ENCODE assay signal across 15 cellular contexts in genomic region chr5:91848453-91848852, GRCh38.
DNase-seq lines count a peak whose midpoint lies in the region; ATAC-seq and TF ChIP-seq lines count a peak whose summit lies in the region.
"Had no signal": no experiment of that assay in that cellular context is flagged by ENCODE, and none has a peak within 500 bp of the region (broad histone marks: within the 10 kb centered on the region; RNA-seq: fewer than 3 reads in every experiment).

No MANE protein-coding gene starts in this region.

- H3K27ac Mint-ChIP-seq in activated T-helper 17 cell treated with anti-CD3 and anti-CD28 coated beads, Interleukin-2, amount 50 U/mL, for 72 hours: no peak overlapping the region
- no peak overlapping the region for H3K27ac Mint-ChIP-seq in stimulated activated memory B cell treated with anti-CD40 and anti-IgM and Interleukin-4, amounts not matched to agents 10 μg/mL and 1 μg/mL and 100 μg/mL, for 72 hours
- H3K27ac Mint-ChIP-seq: activated T-helper 1 cell treated with anti-CD3 and anti-CD28 coated beads, Interleukin-12 subunit alpha, Interleukin-12 subunit beta, Interleukin-2, Interleukin-4 antibody, amounts not matched to agents 30 ng/mL and 10 ng/mL and 1 ng/mL, durations not matched to agents 14 hours and 24 hours and 36 hours had no signal

- H3K4me3 Mint-ChIP-seq in activated T-helper 17 cell treated with anti-CD3 and anti-CD28 coated beads, Interleukin-2, amount 50 U/mL, for 72 hours: no peak overlapping the region
- H3K4me3 Mint-ChIP-seq in stimulated activated memory B cell treated with anti-CD40 and anti-IgM and Interleukin-4, amounts not matched to agents 10 μg/mL and 1 μg/mL and 100 μg/mL, for 72 hours: no peak overlapping the region
- H3K4me3 Mint-ChIP-seq: activated T-helper 1 cell treated with anti-CD3 and anti-CD28 coated beads, Interleukin-12 subunit alpha, Interleukin-12 subunit beta, Interleukin-2, Interleukin-4 antibody, amounts not matched to agents 30 ng/mL and 10 ng/mL and 1 ng/mL, durations not matched to agents 14 hours and 24 hours and 36 hours; neural crest cell had no signal

- TF ChIP-seq CTCF in AG09309 (IDR thresholded peaks at IDR 0.05; ENCODE audit: control insufficient read depth, insufficient read depth, low read depth, low read length, missing control alignments): no peak
- TF ChIP-seq CTCF in GM13977 (IDR thresholded peaks at IDR 0.05; ENCODE audit: extremely low read depth, insufficient read depth, missing control alignments): no peak

- no peaks in the 10 kb centered on the region for H3K9me3 Mint-ChIP-seq in activated T-helper 17 cell treated with anti-CD3 and anti-CD28 coated beads, Interleukin-2, amount 50 U/mL, for 72 hours
- H3K9me3 Mint-ChIP-seq in stimulated activated memory B cell treated with anti-CD40 and anti-IgM and Interleukin-4, amounts not matched to agents 10 μg/mL and 1 μg/mL and 100 μg/mL, for 72 hours: no peaks in the 10 kb centered on the region
- H3K9me3 Mint-ChIP-seq: activated T-helper 1 cell treated with anti-CD3 and anti-CD28 coated beads, Interleukin-12 subunit alpha, Interleukin-12 subunit beta, Interleukin-2, Interleukin-4 antibody, amounts not matched to agents 30 ng/mL and 10 ng/mL and 1 ng/mL, durations not matched to agents 14 hours and 24 hours and 36 hours; neural crest cell had no signal

- ATAC-seq in activated T-helper 17 cell treated with anti-CD3 and anti-CD28 coated beads, Interleukin-2, amount 50 U/mL, for 72 hours (replicated peaks): no peak
- ATAC-seq in GM18873 (IDR thresholded peaks at IDR 0.05; ENCODE audit: low FRiP score, unreplicated experiment): no peak
- ATAC-seq in stimulated activated memory B cell treated with anti-CD40 and anti-IgM and Interleukin-4, amounts not matched to agents 10 μg/mL and 1 μg/mL and 100 μg/mL, for 72 hours: no peak
- ATAC-seq: GM12878 had no signal

- no peaks in the 10 kb centered on the region for H3K27me3 Mint-ChIP-seq in activated T-helper 17 cell treated with anti-CD3 and anti-CD28 coated beads, Interleukin-2, amount 50 U/mL, for 72 hours
- H3K27me3 Mint-ChIP-seq in stimulated activated memory B cell treated with anti-CD40 and anti-IgM and Interleukin-4, amounts not matched to agents 10 μg/mL and 1 μg/mL and 100 μg/mL, for 72 hours: no peaks in the 10 kb centered on the region

- H3K9ac ChIP-seq in HUES48 (ENCODE audit: low read depth, low read length): no peak overlapping the region

- in situ Hi-C loops in GM13977 (cut with MboI; ENCODE audit: low pct_unique_long_range_greater_than_20kb, low sequenced_read_pairs, unreplicated experiment): no loop called here

- no peaks in the 10 kb centered on the region for H3K36me3 ChIP-seq in HUES48 (ENCODE audit: control insufficient read depth, insufficient read depth, low read length)

- H3K4me3 ChIP-seq in AG09309 (ENCODE audit: control insufficient read depth, low read depth, low read length) (no peak overlapping the region), HUES48 (ENCODE audit: low read depth, low read length) (no peak overlapping the region)
- H3K4me3 ChIP-seq: GM12878 had no signal

- peak overlapping the region; percentile 61 for H3K27ac ChIP-seq in HUES48 (ENCODE audit: low read depth, low read length)
- H3K27ac ChIP-seq: C4-2B had no signal

- no peaks in the 10 kb centered on the region for H3K9me3 ChIP-seq in HUES48 (ENCODE audit: control insufficient read depth, insufficient read depth, low read length)

- DNase-seq in AG09309 (ENCODE audit: low read depth) (peak; percentile 79), T1000 (lab: John Stamatoyannopoulos, UW) (peak; percentile 1), foreskin melanocyte (peak; percentile 5), GM13977 (ENCODE audit: low spot score) (no peak)
- DNase-seq: cortex of kidney; MM.1S; NK-92 treated with Interleukin-12 subunit alpha and Interleukin-12 subunit beta, amount 100 ng/mL, for 24 hours had no signal

- no peaks in the 10 kb centered on the region for H3K36me3 Mint-ChIP-seq in activated T-helper 17 cell treated with anti-CD3 and anti-CD28 coated beads, Interleukin-2, amount 50 U/mL, for 72 hours (ENCODE audit: low read depth)
- H3K36me3 Mint-ChIP-seq in stimulated activated memory B cell treated with anti-CD40 and anti-IgM and Interleukin-4, amounts not matched to agents 10 μg/mL and 1 μg/mL and 100 μg/mL, for 72 hours: no peaks in the 10 kb centered on the region

- no peaks in the 10 kb centered on the region for H3K27me3 ChIP-seq in HUES48 (ENCODE audit: control insufficient read depth, insufficient read depth, low read length)

- peaks cover 27% of the 10 kb centered on the region for H3K4me1 ChIP-seq in HUES48 (ENCODE audit: control insufficient read depth, insufficient read depth, low read length)

- H3K4me1 Mint-ChIP-seq in activated T-helper 17 cell treated with anti-CD3 and anti-CD28 coated beads, Interleukin-2, amount 50 U/mL, for 72 hours: no peaks in the 10 kb centered on the region
- no peaks in the 10 kb centered on the region for H3K4me1 Mint-ChIP-seq in stimulated activated memory B cell treated with anti-CD40 and anti-IgM and Interleukin-4, amounts not matched to agents 10 μg/mL and 1 μg/mL and 100 μg/mL, for 72 hours
- H3K4me1 Mint-ChIP-seq: neural crest cell had no signal
